1 cellular context compared by ENCODE assay signal in the genomic region with DNA sequence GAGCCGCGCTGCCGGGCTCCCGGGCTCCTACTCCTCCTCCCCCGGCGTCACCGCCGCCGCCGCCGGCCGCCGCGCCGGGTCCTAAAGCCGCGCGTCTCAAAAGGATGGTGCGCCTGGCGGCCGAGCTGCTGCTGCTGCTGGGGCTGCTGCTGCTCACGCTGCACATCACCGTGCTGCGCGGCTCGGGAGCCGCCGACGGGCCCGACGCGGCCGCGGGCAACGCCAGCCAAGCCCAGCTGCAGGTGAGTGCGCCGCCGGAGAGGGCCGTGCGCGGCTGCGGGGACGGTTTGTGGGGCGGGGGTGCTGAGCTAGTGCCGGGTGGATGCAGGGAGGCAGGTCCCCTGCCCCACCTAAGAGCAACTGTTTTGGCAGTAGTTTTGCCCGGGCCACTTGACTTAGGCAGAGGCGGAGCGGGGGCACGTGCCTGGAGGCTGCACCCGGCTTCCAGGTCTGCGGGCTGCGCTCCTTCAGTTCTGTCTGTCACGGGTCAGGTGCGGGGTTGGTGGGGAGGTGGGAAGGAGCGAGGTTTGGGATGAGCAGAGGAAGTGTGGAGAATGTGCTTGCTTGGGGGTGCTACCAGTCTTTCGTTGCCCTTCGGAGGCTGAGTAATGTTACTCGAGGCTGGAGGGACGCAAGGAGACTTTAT.
A peak's percentile ranks its signal among the peaks of the same experiment; 100 is the strongest.
TF ChIP-seq lines count a peak whose summit lies in the region.

No MANE protein-coding gene starts in this region.

TF ChIP-seq in HepG2, 621 proteins besides CTCF, POLR2A, EP300 and RAD21 (continued from another document and continues in another):
- TF ChIP-seq, protein P1, sequence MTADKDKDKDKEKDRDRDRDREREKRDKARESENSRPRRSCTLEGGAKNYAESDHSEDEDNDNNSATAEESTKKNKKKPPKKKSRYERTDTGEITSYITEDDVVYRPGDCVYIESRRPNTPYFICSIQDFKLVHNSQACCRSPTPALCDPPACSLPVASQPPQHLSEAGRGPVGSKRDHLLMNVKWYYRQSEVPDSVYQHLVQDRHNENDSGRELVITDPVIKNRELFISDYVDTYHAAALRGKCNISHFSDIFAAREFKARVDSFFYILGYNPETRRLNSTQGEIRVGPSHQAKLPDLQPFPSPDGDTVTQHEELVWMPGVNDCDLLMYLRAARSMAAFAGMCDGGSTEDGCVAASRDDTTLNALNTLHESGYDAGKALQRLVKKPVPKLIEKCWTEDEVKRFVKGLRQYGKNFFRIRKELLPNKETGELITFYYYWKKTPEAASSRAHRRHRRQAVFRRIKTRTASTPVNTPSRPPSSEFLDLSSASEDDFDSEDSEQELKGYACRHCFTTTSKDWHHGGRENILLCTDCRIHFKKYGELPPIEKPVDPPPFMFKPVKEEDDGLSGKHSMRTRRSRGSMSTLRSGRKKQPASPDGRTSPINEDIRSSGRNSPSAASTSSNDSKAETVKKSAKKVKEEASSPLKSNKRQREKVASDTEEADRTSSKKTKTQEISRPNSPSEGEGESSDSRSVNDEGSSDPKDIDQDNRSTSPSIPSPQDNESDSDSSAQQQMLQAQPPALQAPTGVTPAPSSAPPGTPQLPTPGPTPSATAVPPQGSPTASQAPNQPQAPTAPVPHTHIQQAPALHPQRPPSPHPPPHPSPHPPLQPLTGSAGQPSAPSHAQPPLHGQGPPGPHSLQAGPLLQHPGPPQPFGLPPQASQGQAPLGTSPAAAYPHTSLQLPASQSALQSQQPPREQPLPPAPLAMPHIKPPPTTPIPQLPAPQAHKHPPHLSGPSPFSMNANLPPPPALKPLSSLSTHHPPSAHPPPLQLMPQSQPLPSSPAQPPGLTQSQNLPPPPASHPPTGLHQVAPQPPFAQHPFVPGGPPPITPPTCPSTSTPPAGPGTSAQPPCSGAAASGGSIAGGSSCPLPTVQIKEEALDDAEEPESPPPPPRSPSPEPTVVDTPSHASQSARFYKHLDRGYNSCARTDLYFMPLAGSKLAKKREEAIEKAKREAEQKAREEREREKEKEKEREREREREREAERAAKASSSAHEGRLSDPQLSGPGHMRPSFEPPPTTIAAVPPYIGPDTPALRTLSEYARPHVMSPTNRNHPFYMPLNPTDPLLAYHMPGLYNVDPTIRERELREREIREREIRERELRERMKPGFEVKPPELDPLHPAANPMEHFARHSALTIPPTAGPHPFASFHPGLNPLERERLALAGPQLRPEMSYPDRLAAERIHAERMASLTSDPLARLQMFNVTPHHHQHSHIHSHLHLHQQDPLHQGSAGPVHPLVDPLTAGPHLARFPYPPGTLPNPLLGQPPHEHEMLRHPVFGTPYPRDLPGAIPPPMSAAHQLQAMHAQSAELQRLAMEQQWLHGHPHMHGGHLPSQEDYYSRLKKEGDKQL (CRISPR knock-in tag; IDR thresholded peaks at IDR 0.05; ENCODE audit: low read depth), result no peak; the same call in 1 of the 2 replicates
- no peak for TF ChIP-seq ZNF282 (IDR thresholded peaks at IDR 0.05; ENCODE audit: partially characterized antibody)
- peak; percentile 83; the same call in 1 of the 2 replicates for TF ChIP-seq EZH2 (conservative IDR thresholded peaks at IDR 0.05; ENCODE audit: low read depth, low read length)
- TF ChIP-seq, protein P2, sequence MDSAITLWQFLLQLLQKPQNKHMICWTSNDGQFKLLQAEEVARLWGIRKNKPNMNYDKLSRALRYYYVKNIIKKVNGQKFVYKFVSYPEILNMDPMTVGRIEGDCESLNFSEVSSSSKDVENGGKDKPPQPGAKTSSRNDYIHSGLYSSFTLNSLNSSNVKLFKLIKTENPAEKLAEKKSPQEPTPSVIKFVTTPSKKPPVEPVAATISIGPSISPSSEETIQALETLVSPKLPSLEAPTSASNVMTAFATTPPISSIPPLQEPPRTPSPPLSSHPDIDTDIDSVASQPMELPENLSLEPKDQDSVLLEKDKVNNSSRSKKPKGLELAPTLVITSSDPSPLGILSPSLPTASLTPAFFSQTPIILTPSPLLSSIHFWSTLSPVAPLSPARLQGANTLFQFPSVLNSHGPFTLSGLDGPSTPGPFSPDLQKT (CRISPR knock-in tag; IDR thresholded peaks at IDR 0.05; ENCODE audit: borderline replicate concordance), result 0 out of 2 replicates have a peak, but pooled peaks have one; percentile 58
- TF ChIP-seq KAT2B (IDR thresholded peaks at IDR 0.05; ENCODE audit: borderline replicate concordance, low read depth, low read length), result no peak
- peak; percentile 86; the same call in 1 of the 2 replicates for TF ChIP-seq ZSCAN20 (CRISPR knock-in tag; IDR thresholded peaks at IDR 0.05; ENCODE audit: borderline replicate concordance)
- TF ChIP-seq GTF3A (CRISPR knock-in tag; conservative IDR thresholded peaks at IDR 0.05), result 0 out of 2 replicates have a peak, but pooled peaks have one; percentile 11
- TF ChIP-seq NR2F6 (IDR thresholded peaks at IDR 0.05), result no peak
- no peak for TF ChIP-seq NR2F6 (CRISPR knock-in tag; IDR thresholded peaks at IDR 0.05)
- peak; percentile 73 for TF ChIP-seq HOXA3 (CRISPR knock-in tag; IDR thresholded peaks at IDR 0.05)
- peak; percentile 76; the same call in 1 of the 2 replicates for TF ChIP-seq ZNF761 (CRISPR knock-in tag; conservative IDR thresholded peaks at IDR 0.05)
- TF ChIP-seq MYNN (CRISPR knock-in tag; IDR thresholded peaks at IDR 0.05; ENCODE audit: low read depth), result no peak
- TF ChIP-seq SRSF1 (optimal IDR thresholded peaks at IDR 0.05; ENCODE audit: low read depth, low read length), result no peak
- TF ChIP-seq, protein P3, sequence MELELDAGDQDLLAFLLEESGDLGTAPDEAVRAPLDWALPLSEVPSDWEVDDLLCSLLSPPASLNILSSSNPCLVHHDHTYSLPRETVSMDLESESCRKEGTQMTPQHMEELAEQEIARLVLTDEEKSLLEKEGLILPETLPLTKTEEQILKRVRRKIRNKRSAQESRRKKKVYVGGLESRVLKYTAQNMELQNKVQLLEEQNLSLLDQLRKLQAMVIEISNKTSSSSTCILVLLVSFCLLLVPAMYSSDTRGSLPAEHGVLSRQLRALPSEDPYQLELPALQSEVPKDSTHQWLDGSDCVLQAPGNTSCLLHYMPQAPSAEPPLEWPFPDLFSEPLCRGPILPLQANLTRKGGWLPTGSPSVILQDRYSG (CRISPR knock-in tag; IDR thresholded peaks at IDR 0.05), result peak; percentile 68; the same call in 1 of the 2 replicates
- 0 out of 2 replicates have a peak, but pooled peaks have one; percentile 60 for TF ChIP-seq ZNF709 (CRISPR knock-in tag; IDR thresholded peaks at IDR 0.05)
- no peak for TF ChIP-seq ZBTB8A (CRISPR knock-in tag; IDR thresholded peaks at IDR 0.05; ENCODE audit: borderline replicate concordance, low read depth)
- TF ChIP-seq ZBTB20 (CRISPR knock-in tag; IDR thresholded peaks at IDR 0.05; ENCODE audit: borderline replicate concordance, low read depth), result no peak; the same call in 1 of the 2 replicates
- TF ChIP-seq ZNF782 (CRISPR knock-in tag; IDR thresholded peaks at IDR 0.05; ENCODE audit: borderline replicate concordance), result 0 out of 2 replicates have a peak, but pooled peaks have one; percentile 27
- TF ChIP-seq, protein P4, sequence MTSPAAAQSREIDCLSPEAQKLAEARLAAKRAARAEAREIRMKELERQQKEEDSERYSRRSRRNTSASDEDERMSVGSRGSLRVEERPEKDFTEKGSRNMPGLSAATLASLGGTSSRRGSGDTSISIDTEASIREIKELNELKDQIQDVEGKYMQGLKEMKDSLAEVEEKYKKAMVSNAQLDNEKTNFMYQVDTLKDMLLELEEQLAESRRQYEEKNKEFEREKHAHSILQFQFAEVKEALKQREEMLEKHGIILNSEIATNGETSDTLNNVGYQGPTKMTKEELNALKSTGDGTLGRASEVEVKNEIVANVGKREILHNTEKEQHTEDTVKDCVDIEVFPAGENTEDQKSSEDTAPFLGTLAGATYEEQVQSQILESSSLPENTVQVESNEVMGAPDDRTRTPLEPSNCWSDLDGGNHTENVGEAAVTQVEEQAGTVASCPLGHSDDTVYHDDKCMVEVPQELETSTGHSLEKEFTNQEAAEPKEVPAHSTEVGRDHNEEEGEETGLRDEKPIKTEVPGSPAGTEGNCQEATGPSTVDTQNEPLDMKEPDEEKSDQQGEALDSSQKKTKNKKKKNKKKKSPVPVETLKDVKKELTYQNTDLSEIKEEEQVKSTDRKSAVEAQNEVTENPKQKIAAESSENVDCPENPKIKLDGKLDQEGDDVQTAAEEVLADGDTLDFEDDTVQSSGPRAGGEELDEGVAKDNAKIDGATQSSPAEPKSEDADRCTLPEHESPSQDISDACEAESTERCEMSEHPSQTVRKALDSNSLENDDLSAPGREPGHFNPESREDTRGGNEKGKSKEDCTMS (CRISPR knock-in tag; conservative IDR thresholded peaks at IDR 0.05), result no peak
- TF ChIP-seq POLR2AphosphoS5 (IDR thresholded peaks at IDR 0.05; ENCODE audit: low read depth, low read length), result no peak
- TF ChIP-seq, protein P5, sequence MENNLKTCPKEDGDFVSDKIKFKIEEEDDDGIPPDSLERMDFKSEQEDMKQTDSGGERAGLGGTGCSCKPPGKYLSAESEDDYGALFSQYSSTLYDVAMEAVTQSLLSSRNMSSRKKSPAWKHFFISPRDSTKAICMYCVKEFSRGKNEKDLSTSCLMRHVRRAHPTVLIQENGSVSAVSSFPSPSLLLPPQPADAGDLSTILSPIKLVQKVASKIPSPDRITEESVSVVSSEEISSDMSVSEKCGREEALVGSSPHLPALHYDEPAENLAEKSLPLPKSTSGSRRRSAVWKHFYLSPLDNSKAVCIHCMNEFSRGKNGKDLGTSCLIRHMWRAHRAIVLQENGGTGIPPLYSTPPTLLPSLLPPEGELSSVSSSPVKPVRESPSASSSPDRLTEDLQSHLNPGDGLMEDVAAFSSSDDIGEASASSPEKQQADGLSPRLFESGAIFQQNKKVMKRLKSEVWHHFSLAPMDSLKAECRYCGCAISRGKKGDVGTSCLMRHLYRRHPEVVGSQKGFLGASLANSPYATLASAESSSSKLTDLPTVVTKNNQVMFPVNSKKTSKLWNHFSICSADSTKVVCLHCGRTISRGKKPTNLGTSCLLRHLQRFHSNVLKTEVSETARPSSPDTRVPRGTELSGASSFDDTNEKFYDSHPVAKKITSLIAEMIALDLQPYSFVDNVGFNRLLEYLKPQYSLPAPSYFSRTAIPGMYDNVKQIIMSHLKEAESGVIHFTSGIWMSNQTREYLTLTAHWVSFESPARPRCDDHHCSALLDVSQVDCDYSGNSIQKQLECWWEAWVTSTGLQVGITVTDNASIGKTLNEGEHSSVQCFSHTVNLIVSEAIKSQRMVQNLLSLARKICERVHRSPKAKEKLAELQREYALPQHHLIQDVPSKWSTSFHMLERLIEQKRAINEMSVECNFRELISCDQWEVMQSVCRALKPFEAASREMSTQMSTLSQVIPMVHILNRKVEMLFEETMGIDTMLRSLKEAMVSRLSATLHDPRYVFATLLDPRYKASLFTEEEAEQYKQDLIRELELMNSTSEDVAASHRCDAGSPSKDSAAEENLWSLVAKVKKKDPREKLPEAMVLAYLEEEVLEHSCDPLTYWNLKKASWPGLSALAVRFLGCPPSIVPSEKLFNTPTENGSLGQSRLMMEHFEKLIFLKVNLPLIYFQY (CRISPR knock-in tag; IDR thresholded peaks at IDR 0.05; ENCODE audit: borderline replicate concordance), result 0 out of 2 replicates have a peak, but pooled peaks have one; percentile 28
- 0 out of 2 replicates have a peak, but pooled peaks have one; percentile 46 for TF ChIP-seq ZNF788 (CRISPR knock-in tag; IDR thresholded peaks at IDR 0.05; ENCODE audit: borderline replicate concordance)
- TF ChIP-seq PCBP1 (IDR thresholded peaks at IDR 0.05; ENCODE audit: borderline replicate concordance, low read depth, low read length), result no peak
- TF ChIP-seq BORCS8-MEF2B (CRISPR knock-in tag; IDR thresholded peaks at IDR 0.05), result peak; percentile 75
- TF ChIP-seq, protein P6, sequence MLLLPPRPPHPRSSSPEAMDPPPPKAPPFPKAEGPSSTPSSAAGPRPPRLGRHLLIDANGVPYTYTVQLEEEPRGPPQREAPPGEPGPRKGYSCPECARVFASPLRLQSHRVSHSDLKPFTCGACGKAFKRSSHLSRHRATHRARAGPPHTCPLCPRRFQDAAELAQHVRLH (CRISPR knock-in tag; IDR thresholded peaks at IDR 0.05; ENCODE audit: borderline replicate concordance, low read depth), result peak; percentile 39; the same call in 1 of the 2 replicates
- TF ChIP-seq, protein P7, sequence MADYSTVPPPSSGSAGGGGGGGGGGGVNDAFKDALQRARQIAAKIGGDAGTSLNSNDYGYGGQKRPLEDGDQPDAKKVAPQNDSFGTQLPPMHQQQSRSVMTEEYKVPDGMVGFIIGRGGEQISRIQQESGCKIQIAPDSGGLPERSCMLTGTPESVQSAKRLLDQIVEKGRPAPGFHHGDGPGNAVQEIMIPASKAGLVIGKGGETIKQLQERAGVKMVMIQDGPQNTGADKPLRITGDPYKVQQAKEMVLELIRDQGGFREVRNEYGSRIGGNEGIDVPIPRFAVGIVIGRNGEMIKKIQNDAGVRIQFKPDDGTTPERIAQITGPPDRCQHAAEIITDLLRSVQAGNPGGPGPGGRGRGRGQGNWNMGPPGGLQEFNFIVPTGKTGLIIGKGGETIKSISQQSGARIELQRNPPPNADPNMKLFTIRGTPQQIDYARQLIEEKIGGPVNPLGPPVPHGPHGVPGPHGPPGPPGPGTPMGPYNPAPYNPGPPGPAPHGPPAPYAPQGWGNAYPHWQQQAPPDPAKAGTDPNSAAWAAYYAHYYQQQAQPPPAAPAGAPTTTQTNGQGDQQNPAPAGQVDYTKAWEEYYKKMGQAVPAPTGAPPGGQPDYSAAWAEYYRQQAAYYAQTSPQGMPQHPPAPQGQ (CRISPR knock-in tag; IDR thresholded peaks at IDR 0.05; ENCODE audit: borderline replicate concordance), result no peak
- peak; percentile 54; the same call in 1 of the 2 replicates for TF ChIP-seq KLF15 (CRISPR knock-in tag; IDR thresholded peaks at IDR 0.05; ENCODE audit: borderline replicate concordance)
- no peak for TF ChIP-seq EHMT2 (IDR thresholded peaks at IDR 0.05; ENCODE audit: borderline replicate concordance, low read depth, low read length)
- TF ChIP-seq, protein P8, sequence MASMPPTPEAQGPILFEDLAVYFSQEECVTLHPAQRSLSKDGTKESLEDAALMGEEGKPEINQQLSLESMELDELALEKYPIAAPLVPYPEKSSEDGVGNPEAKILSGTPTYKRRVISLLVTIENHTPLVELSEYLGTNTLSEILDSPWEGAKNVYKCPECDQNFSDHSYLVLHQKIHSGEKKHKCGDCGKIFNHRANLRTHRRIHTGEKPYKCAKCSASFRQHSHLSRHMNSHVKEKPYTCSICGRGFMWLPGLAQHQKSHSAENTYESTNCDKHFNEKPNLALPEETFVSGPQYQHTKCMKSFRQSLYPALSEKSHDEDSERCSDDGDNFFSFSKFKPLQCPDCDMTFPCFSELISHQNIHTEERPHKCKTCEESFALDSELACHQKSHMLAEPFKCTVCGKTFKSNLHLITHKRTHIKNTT (CRISPR knock-in tag; IDR thresholded peaks at IDR 0.05), result no peak
- TF ChIP-seq ATF7 (IDR thresholded peaks at IDR 0.05), result no peak
- TF ChIP-seq ATF7 (CRISPR knock-in tag; IDR thresholded peaks at IDR 0.05), result no peak; the same call in 1 of the 2 replicates
- peak; percentile 42 for TF ChIP-seq U2AF1 (optimal IDR thresholded peaks at IDR 0.05; ENCODE audit: low read depth, low read length)
- 0 out of 2 replicates have a peak, but pooled peaks have one; percentile 36 for TF ChIP-seq SMYD3 (CRISPR knock-in tag; IDR thresholded peaks at IDR 0.05)
- TF ChIP-seq ZNF605 (CRISPR knock-in tag; IDR thresholded peaks at IDR 0.05), result no peak
- 0 out of 2 replicates have a peak, but pooled peaks have one; percentile 17 for TF ChIP-seq ZNF143 (CRISPR knock-in tag; IDR thresholded peaks at IDR 0.05)
- TF ChIP-seq ZNF44 (CRISPR knock-in tag; IDR thresholded peaks at IDR 0.05), result no peak
- no peak; the same call in 1 of the 2 replicates for TF ChIP-seq SPEN (CRISPR knock-in tag; IDR thresholded peaks at IDR 0.05; ENCODE audit: low read depth)
- TF ChIP-seq ZNF891 (CRISPR knock-in tag; IDR thresholded peaks at IDR 0.05), result peak; percentile 61; the same call in 1 of the 2 replicates
- TF ChIP-seq ZNF746 (CRISPR knock-in tag; IDR thresholded peaks at IDR 0.05), result no peak
